12 cellular contexts compared by ENCODE assay signal in the genomic region with DNA sequence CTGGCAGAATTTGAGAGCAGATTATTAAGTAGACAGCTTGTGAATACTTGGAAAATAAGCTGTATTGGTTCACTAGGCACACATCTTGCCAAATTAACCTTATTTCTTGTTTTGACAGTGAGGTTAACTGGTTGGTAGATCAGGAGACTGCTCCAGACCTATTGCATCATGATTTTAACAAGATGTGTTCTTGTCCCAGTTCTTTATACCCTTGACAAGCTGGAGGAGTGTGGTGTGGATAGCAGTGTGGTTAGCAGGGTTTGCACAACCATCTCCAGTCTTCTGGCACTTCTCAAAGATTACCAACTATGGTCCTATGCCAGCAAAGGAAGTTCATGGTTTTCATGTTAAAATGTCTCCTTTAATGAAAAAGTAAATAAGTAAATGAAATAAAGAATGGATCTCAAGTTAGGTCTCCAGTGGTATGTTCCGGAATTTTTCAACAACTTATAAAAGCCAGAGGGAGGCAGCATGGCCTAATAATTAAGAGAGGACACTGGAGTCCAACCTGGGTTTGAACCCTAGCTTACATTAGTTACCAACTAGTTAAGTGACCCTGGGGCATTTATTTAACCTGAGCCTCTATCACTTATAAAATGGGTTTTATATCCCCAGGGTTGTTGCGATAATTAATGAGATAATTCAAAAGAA. TPM values are rescaled to one million over a fixed set of nuclear protein-coding genes. Genes with fewer than 3 reads are reported as not detected.
DNase-seq lines count a peak whose midpoint lies in the region; ATAC-seq, FAIRE-seq and TF ChIP-seq lines count a peak whose summit lies in the region.
"Had no signal": no experiment of that assay in that cellular context is flagged by ENCODE, and none has a peak within 500 bp of the region (broad histone marks: within the 10 kb centered on the region; RNA-seq: fewer than 3 reads in every experiment).

No MANE protein-coding gene starts in this region.

- H3K36me3 ChIP-seq in right atrium auricular region (no peaks in the 10 kb centered on the region), ascending aorta (no peaks in the 10 kb centered on the region)

- CTCF ChIA-PET in GM10248 (lab: Yijun Ruan, JAX): interaction anchor here (1.1 kb wide), 1 partner anchor 601 kb away, joined by 3 read pairs; no protein-coding TSS in a partner anchor
- CTCF ChIA-PET in RWPE1 (lab: Yijun Ruan, JAX): interaction anchor here (0.5 to 1.3 kb wide), 5 partner anchors 170 to 547 kb away, joined by 3 to 4 read pairs (median 3); no protein-coding TSS in a partner anchor

- H3K4me3 ChIP-seq in right atrium auricular region (no peak overlapping the region), ascending aorta (no peak overlapping the region), right cardiac atrium (ENCODE audit: low read length) (no peak overlapping the region)

- H3K9me3 ChIP-seq in right atrium auricular region: no peaks in the 10 kb centered on the region
- H3K9me3 ChIP-seq in ascending aorta: no peaks in the 10 kb centered on the region
- H3K9me3 ChIP-seq in right cardiac atrium (ENCODE audit: control insufficient read depth, low read length): no peaks in the 10 kb centered on the region

- H3K27me3 ChIP-seq in right atrium auricular region (no peaks in the 10 kb centered on the region), ascending aorta (no peaks in the 10 kb centered on the region), right cardiac atrium (ENCODE audit: control insufficient read depth, insufficient read depth) (no peaks in the 10 kb centered on the region)

- no peak for DNase-seq in Right ventricle myocardium inferior (ENCODE audit: missing footprints)
- no peak for DNase-seq in right atrium auricular region (ENCODE audit: low spot score)
- DNase-seq in ascending aorta (ENCODE audit: low spot score in 2 of 2): no peak
- no peak for DNase-seq in right cardiac atrium
- no peak for DNase-seq in GM10248 (ENCODE audit: extremely low spot score)
- no peak for DNase-seq in RWPE1 (ENCODE audit: low spot score)
- DNase-seq in stimulated activated CD8-positive, alpha-beta memory T cell treated with anti-CD3 and anti-CD28 coated beads, Interleukin-4, amount 100 ng/mL, for 48 hours: no peak
- no peak for DNase-seq in urothelium cell line (ENCODE audit: low spot score)
- DNase-seq: CD4-positive, CD25-positive, alpha-beta regulatory T cell; effector CD4-positive, alpha-beta T cell had no signal

- intact Hi-C loops in Right ventricle myocardium inferior (cut with DNase I) (loop anchor here (5.0 kb wide), 2 partner anchors 203 to 548 kb away; no protein-coding TSS in a partner anchor), ascending aorta (cut with DNase I) (loop anchor here (5.0 to 10.0 kb wide), 2 partner anchors 203 to 575 kb away; no protein-coding TSS in a partner anchor), right cardiac atrium (cut with DNase I) (loop anchor here in 2 of 4 donors (10.0 kb wide), 2 partner anchors 205 to 545 kb away; no protein-coding TSS in a partner anchor)

- H3K4me1 ChIP-seq in right atrium auricular region (peaks cover 0 to 6% of the 10 kb centered on the region in 2 donors), ascending aorta (no peaks in the 10 kb centered on the region), right cardiac atrium (ENCODE audit: control insufficient read depth, insufficient read depth, low read length) (peaks cover 4% of the 10 kb centered on the region)

- ATAC-seq in Right ventricle myocardium inferior: peak; percentile 85
- ATAC-seq in right cardiac atrium: peak; percentile 37 to 50

- peak in 1 of 2 donors; percentile 38 for TF ChIP-seq CTCF in right atrium auricular region (IDR thresholded peaks at IDR 0.05)
- TF ChIP-seq CTCF in ascending aorta (IDR thresholded peaks at IDR 0.05): peak in 2 of 3 experiments; percentile 7 to 33
- TF ChIP-seq CTCF in GM10248 (IDR thresholded peaks at IDR 0.05; ENCODE audit: control extremely low read depth, extremely low read depth, low read depth, missing control alignments): no peak
- no peak for TF ChIP-seq CTCF in RWPE1 (conservative IDR thresholded peaks at IDR 0.05; ENCODE audit: low read depth)

- H3K27ac ChIP-seq in right atrium auricular region (no peak overlapping the region), ascending aorta (no peak overlapping the region), right cardiac atrium (ENCODE audit: low read length) (no peak overlapping the region), RWPE1 (no peak overlapping the region)

- no peak for FAIRE-seq in urothelium cell line (lab: Jason Lieb, UNC)
- FAIRE-seq: H54, RCC 7860 had no signal

- 84% methylated on average over 2 of the region's 2 CpGs for WGBS in right cardiac atrium

- POLR2A ChIA-PET in GM10248 (lab: Yijun Ruan, JAX) (no interaction called here), RWPE1 (lab: Yijun Ruan, JAX; ENCODE audit: low non-redundant PET) (no interaction called here)

RNA-seq across cellular contexts. Expression of gene DDX20, which starts 34.1 kb away (rescaled TPM):
- total RNA-seq in Right ventricle myocardium inferior (6.6 TPM), right atrium auricular region (1 to 10 TPM; 6.1 to 8.8 TPM), ascending aorta (11.3 TPM), right cardiac atrium (1 to 10 TPM; 5.5 to 7.7 (median 6.7) TPM)
- polyA plus RNA-seq in right cardiac atrium: 3.4 TPM

RNA-seq across cellular contexts. Expression of gene INKA2, which starts 50.6 kb away (rescaled TPM):
- total RNA-seq in Right ventricle myocardium inferior: 28.5 TPM
- 10 to 100 TPM; 17.3 to 23.4 TPM for total RNA-seq in right atrium auricular region
- not detected for total RNA-seq in ascending aorta
- 10 to 100 TPM; 18.9 to 46.2 (median 26.9) TPM for total RNA-seq in right cardiac atrium
- 14.3 TPM for polyA plus RNA-seq in right cardiac atrium
- total RNA-seq: CD4-positive, CD25-positive, alpha-beta regulatory T cell had no signal

Comparison
In these comparisons a context has a peak if more than half of its experiments do, and no peak if none do; other contexts are left out.
1. CTCF ChIP-seq: peak in ascending aorta (2 of 3); none in GM10248 (single experiment) and RWPE1 (single experiment).
2. RNA of gene INKA2, which starts 50.6 kb away (total RNA-seq): 28.5 TPM in Right ventricle myocardium inferior (single experiment), 18.9 to 46.2 TPM in right cardiac atrium and 17.3 to 23.4 TPM in right atrium auricular region; not detected in ascending aorta (single experiment); every median in the first group is over 10 times any median in the second.